In genomic region chr19:19355606-19356139, GRCh38 we compare ENCODE assay signal across 30 cellular contexts.
"Had no signal": no experiment of that assay in that cellular context is flagged by ENCODE, and none has a peak within 500 bp of the region (broad histone marks: within the 10 kb centered on the region; RNA-seq: fewer than 3 reads in every experiment).

No MANE protein-coding gene starts in this region.

- DNase-seq: activated B cell treated with CpG ODN at 0.5 μM for 24 hours; activated CD4-positive, alpha-beta memory T cell treated with anti-CD3 and anti-CD28 coated beads, Interleukin-2, amount 10 ng/mL, durations not matched to agents 7 days and 5 days; activated CD4-positive, alpha-beta T cell treated with anti-CD3 and anti-CD28 coated beads, Interleukin-2, amount 10 ng/mL, durations not matched to agents 24 days and 14 days; activated CD4-positive, alpha-beta T cell treated with anti-CD3 and anti-CD28 coated beads, Interleukin-2, amount 50 U/mL, for 4 hours; activated CD8-positive, alpha-beta memory T cell treated with anti-CD3 and anti-CD28 coated beads, Interleukin-2, amount 50 U/mL, for 48 hours; activated gamma-delta T cell; activated naive CD4-positive, alpha-beta T cell; activated naive CD4-positive, alpha-beta T cell treated with anti-CD3 and anti-CD28 coated beads, Interleukin-2, amount 10 ng/mL, durations not matched to agents 7 days and 5 days; activated naive CD8-positive, alpha-beta T cell treated with anti-CD3 and anti-CD28 coated beads, Interleukin-2, amount 10 ng/mL, durations not matched to agents 7 days and 5 days; activated T-cell treated with anti-CD3 and anti-CD28 coated beads for 4 hours; activated T-cell treated with anti-CD3 and anti-CD28 coated beads, Interleukin-2, amount 50 U/mL, for 24 hours; activated T-cell treated with anti-CD3 and anti-CD28 coated beads, Interleukin-2, amount 50 U/mL, for 72 hours; brain microvascular endothelial cell; dermis blood vessel endothelial cell; effector CD4-positive, alpha-beta T cell; esophagus squamous epithelium; foreskin melanocyte; heart left ventricle; T-cell; T-helper 9 cell; WERI-Rb-1 had no signal

- H3K4me3 ChIP-seq: coronary artery, esophagus squamous epithelium, gastroesophageal sphincter, heart left ventricle had no signal

- ATAC-seq: activated CD4-positive, CD25-positive, alpha-beta regulatory T cell treated with anti-CD3 and anti-CD28 coated beads, Interleukin-2, amount 50 U/mL, for 24 hours; activated naive CD4-positive, alpha-beta T cell treated with anti-CD3 and anti-CD28 coated beads, Interleukin-2, amount 50 U/mL, for 72 hours; activated T-cell treated with anti-CD3 and anti-CD28 coated beads, Interleukin-2, amount 50 U/mL, for 72 hours; gastroesophageal sphincter had no signal

- H3K9me3 ChIP-seq: esophagus squamous epithelium, gastroesophageal sphincter, heart left ventricle had no signal

- H3K27ac ChIP-seq: brain microvascular endothelial cell, coronary artery, epithelial cell of prostate, esophagus squamous epithelium, gastroesophageal sphincter, heart left ventricle, WERI-Rb-1 had no signal

- FAIRE-seq: astrocyte, bronchial epithelial cell, endometrium, endothelial cell of umbilical vein had no signal

- H3K27me3 ChIP-seq: brain microvascular endothelial cell, esophagus squamous epithelium, gastroesophageal sphincter, heart left ventricle had no signal
